Comparison of ENCODE assay signal across 28 cellular contexts in the genomic region with DNA sequence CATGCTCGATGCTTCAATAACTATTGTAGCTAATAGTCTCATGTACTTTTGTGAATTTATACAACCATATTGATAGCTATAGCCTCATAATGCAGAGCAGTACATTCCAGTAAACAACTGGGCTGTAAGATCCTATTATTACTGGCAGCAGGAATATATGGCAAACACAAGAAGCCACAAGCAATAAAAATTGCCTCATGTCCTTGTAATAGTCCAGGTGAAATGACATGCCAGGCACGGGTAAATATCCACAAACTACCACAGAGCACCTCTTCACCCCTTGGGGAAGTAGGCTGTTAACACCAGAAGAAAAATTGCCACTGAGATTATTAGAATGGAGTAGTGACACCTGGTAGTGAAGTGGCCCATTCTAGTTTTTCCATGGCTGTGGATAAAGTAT.
"Had no signal": no experiment of that assay in that cellular context is flagged by ENCODE, and none has a peak within 500 bp of the region (broad histone marks: within the 10 kb centered on the region; RNA-seq: fewer than 3 reads in every experiment).

No MANE protein-coding gene starts in this region.

- H3K4me3 ChIP-seq: adrenal gland, body of pancreas, esophagus squamous epithelium, gastroesophageal sphincter, heart right ventricle, hepatocyte had no signal

- H3K9me3 ChIP-seq: adrenal gland, body of pancreas, esophagus squamous epithelium, gastroesophageal sphincter had no signal

- H2AFZ ChIP-seq: hepatocyte had no signal

- H3K36me3 ChIP-seq: adrenal gland, esophagus squamous epithelium, gastroesophageal sphincter, heart right ventricle had no signal

- H3K4me1 ChIP-seq: adrenal gland, body of pancreas, esophagus squamous epithelium, gastroesophageal sphincter, heart right ventricle had no signal

- H3K27ac ChIP-seq: adrenal gland, body of pancreas, epithelial cell of prostate, esophagus squamous epithelium, gastroesophageal sphincter, heart right ventricle, hepatocyte had no signal

- H3K79me2 ChIP-seq: hepatocyte had no signal

- DNase-seq: activated CD4-positive, alpha-beta memory T cell treated with anti-CD3 and anti-CD28 coated beads for 36 hours; activated CD4-positive, alpha-beta T cell treated with anti-CD3 and anti-CD28 coated beads for 36 hours; activated CD4-positive, alpha-beta T cell treated with anti-CD3 and anti-CD28 coated beads, Interleukin-2, amount 10 ng/mL, durations not matched to agents 24 days and 14 days; activated CD4-positive, CD25-positive, alpha-beta regulatory T cell; activated CD4-positive, CD25-positive, alpha-beta regulatory T cell treated with anti-CD3 and anti-CD28 coated beads, Interleukin-2, amount 50 U/mL, for 72 hours; activated CD8-positive, alpha-beta memory T cell treated with anti-CD3 and anti-CD28 coated beads, Interleukin-2, amount 10 ng/mL, durations not matched to agents 7 days and 5 days; activated CD8-positive, alpha-beta memory T cell treated with anti-CD3 and anti-CD28 coated beads, Interleukin-2, amount 50 U/mL, for 4 hours; activated CD8-positive, alpha-beta T cell treated with anti-CD3 and anti-CD28 coated beads, Interleukin-2, amount 10 ng/mL, durations not matched to agents 7 days and 5 days; activated effector memory CD4-positive, alpha-beta T cell treated with anti-CD3 and anti-CD28 coated beads, Interleukin-2, amount 50 U/mL, for 16 hours; activated naive CD4-positive, alpha-beta T cell treated with anti-CD3 and anti-CD28 coated beads for 36 hours; activated naive CD8-positive, alpha-beta T cell treated with anti-CD3 and anti-CD28 coated beads for 36 hours; activated naive CD8-positive, alpha-beta T cell treated with anti-CD3 and anti-CD28 coated beads, Interleukin-2, amount 50 U/mL, for 24 hours; activated T-cell treated with anti-CD3 and anti-CD28 coated beads, Interleukin-2, amount 50 U/mL, for 1 hour; activated T-cell treated with anti-CD3 and anti-CD28 coated beads, Interleukin-2, amount 50 U/mL, for 48 hours; adrenal gland; amygdala; aorta; body of pancreas; caudate nucleus; cortex of kidney; dermis blood vessel endothelial cell; effector CD4-positive, alpha-beta T cell; esophagus squamous epithelium; foreskin melanocyte; heart right ventricle had no signal

- H3K4me2 ChIP-seq: hepatocyte had no signal

- H3K27me3 ChIP-seq: adrenal gland, gastroesophageal sphincter, hepatocyte had no signal
